In genomic region chr2:223811757-223812156, GRCh38 we compare ENCODE assay signal across 15 cellular contexts.
"Had no signal": no experiment of that assay in that cellular context is flagged by ENCODE, and none has a peak within 500 bp of the region (broad histone marks: within the 10 kb centered on the region; RNA-seq: fewer than 3 reads in every experiment).

No MANE protein-coding gene starts in this region.

- H3K36me3 ChIP-seq: gastroesophageal sphincter, prostate gland had no signal

- H3K4me2 ChIP-seq: smooth muscle cell had no signal

- H3K27ac ChIP-seq: gastroesophageal sphincter, prostate gland had no signal

- H3K27me3 ChIP-seq: gastroesophageal sphincter had no signal

- H3K4me3 Mint-ChIP-seq: activated naive CD8-positive, alpha-beta T cell treated with anti-CD3 and anti-CD28 coated beads, Interleukin-2, amount 10 ng/mL, durations not matched to agents 7 days and 5 days; activated T-helper 1 cell treated with anti-CD3 and anti-CD28 coated beads, Interleukin-12 subunit alpha, Interleukin-12 subunit beta, Interleukin-2, Interleukin-4 antibody, amounts not matched to agents 30 ng/mL and 10 ng/mL and 1 ng/mL, durations not matched to agents 14 hours and 24 hours and 36 hours had no signal

- H3K4me1 ChIP-seq: prostate gland had no signal

- H3K4me3 ChIP-seq: gastroesophageal sphincter, lung, prostate gland, smooth muscle cell had no signal

- H3K27me3 Mint-ChIP-seq: activated naive CD8-positive, alpha-beta T cell treated with anti-CD3 and anti-CD28 coated beads, Interleukin-2, amount 10 ng/mL, durations not matched to agents 7 days and 5 days had no signal

- H3K27ac Mint-ChIP-seq: activated naive CD8-positive, alpha-beta T cell treated with anti-CD3 and anti-CD28 coated beads, Interleukin-2, amount 10 ng/mL, durations not matched to agents 7 days and 5 days; activated T-helper 1 cell treated with anti-CD3 and anti-CD28 coated beads, Interleukin-12 subunit alpha, Interleukin-12 subunit beta, Interleukin-2, Interleukin-4 antibody, amounts not matched to agents 30 ng/mL and 10 ng/mL and 1 ng/mL, durations not matched to agents 14 hours and 24 hours and 36 hours had no signal

- H3K9me3 ChIP-seq: gastroesophageal sphincter, prostate gland had no signal

- ATAC-seq: activated CD4-positive, CD25-positive, alpha-beta regulatory T cell treated with anti-CD3 and anti-CD28 coated beads, Interleukin-2, amount 50 U/mL, for 24 hours; gastroesophageal sphincter; right cardiac atrium had no signal

- DNase-seq: activated CD4-positive, alpha-beta T cell treated with anti-CD3 and anti-CD28 coated beads, Interleukin-2, amount 50 U/mL, for 1 hour; activated naive CD4-positive, alpha-beta T cell; activated naive CD8-positive, alpha-beta T cell treated with anti-CD3 and anti-CD28 coated beads, Interleukin-2, amount 10 ng/mL, durations not matched to agents 7 days and 5 days; midbrain; right cardiac atrium; stimulated activated CD4-positive, alpha-beta T cell treated with anti-CD3 and anti-CD28 coated beads, Interleukin-4, amount 100 ng/mL, for 4 hours; stimulated activated CD8-positive, alpha-beta memory T cell treated with anti-CD3 and anti-CD28 coated beads, Interleukin-4, amount 100 ng/mL, for 48 hours; stimulated activated naive CD4-positive, alpha-beta T cell treated with Interleukin-2 at 50 U/mL for 16 hours; trophoblast cell had no signal

- H3K9me3 Mint-ChIP-seq: activated naive CD8-positive, alpha-beta T cell treated with anti-CD3 and anti-CD28 coated beads, Interleukin-2, amount 10 ng/mL, durations not matched to agents 7 days and 5 days; activated T-helper 1 cell treated with anti-CD3 and anti-CD28 coated beads, Interleukin-12 subunit alpha, Interleukin-12 subunit beta, Interleukin-2, Interleukin-4 antibody, amounts not matched to agents 30 ng/mL and 10 ng/mL and 1 ng/mL, durations not matched to agents 14 hours and 24 hours and 36 hours had no signal
